20 cellular contexts compared by ENCODE assay signal in the genomic region with DNA sequence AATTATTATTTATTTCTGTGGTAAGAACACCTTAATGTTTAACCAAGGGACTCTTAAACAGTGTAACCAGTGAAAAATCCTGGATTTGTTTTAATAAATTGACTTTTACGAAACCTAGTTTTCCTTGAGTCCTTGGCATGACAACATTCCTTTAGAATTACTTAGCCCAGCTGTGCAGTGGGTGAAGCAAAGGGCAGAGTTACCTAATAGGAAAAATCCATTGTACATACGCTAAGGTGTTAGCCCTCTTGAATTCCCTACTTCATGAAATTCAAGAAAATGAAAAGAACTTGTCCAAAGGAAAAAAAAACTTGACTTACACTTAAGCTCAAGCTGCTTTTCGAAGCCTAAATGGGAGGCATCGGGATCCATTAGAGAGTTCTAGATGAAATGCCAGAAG.
DNase-seq lines count a peak whose midpoint lies in the region; ATAC-seq, FAIRE-seq and TF ChIP-seq lines count a peak whose summit lies in the region.
"Had no signal": no experiment of that assay in that cellular context is flagged by ENCODE, and none has a peak within 500 bp of the region (broad histone marks: within the 10 kb centered on the region; RNA-seq: fewer than 3 reads in every experiment).

No MANE protein-coding gene starts in this region.

- H3K36me3 ChIP-seq in bronchial epithelial cell (ENCODE audit: control insufficient read depth, insufficient read depth, low read length) (no peaks in the 10 kb centered on the region), kidney epithelial cell (ENCODE audit: control insufficient read depth, insufficient read depth, low read length) (no peaks in the 10 kb centered on the region)

- DNase-seq in H54 (ENCODE audit: insufficient read length, low spot score) (no peak), bronchial epithelial cell (ENCODE audit: low read depth) (peak; percentile 83), kidney epithelial cell (ENCODE audit: low read depth) (peak; percentile 44), renal cortical epithelial cell (ENCODE audit: low read depth) (peak; percentile 88), NAMALWA (ENCODE audit: low spot score) (no peak), mesenteric fat pad (ENCODE audit: low spot score) (no peak)
- DNase-seq: activated CD4-positive, CD25-positive, alpha-beta regulatory T cell treated with anti-CD3 and anti-CD28 coated beads, Interleukin-2, amount 50 U/mL, for 72 hours; amygdala; DMS79 treated with DMSO at 0.1 percent for 48 hours; effector memory CD8-positive, alpha-beta T cell; HFFc6; NCI-H2107; NCI-H526 treated with DMSO at 0.1 percent for 48 hours; retina; T1000 had no signal

- no peak for TF ChIP-seq CTCF in bronchial epithelial cell (IDR thresholded peaks at IDR 0.05; ENCODE audit: insufficient read depth, low read length, severe bottlenecking)
- TF ChIP-seq CTCF in kidney epithelial cell (IDR thresholded peaks at IDR 0.05; ENCODE audit: insufficient read depth, low read length, poor library complexity, severe bottlenecking): no peak

- no peak for TF ChIP-seq POLR2A in H54 (IDR thresholded peaks at IDR 0.05; ENCODE audit: low read depth, low read length)

- ATAC-seq in GM18868 (IDR thresholded peaks at IDR 0.05; ENCODE audit: unreplicated experiment) (no peak), GM19452 (IDR thresholded peaks at IDR 0.05; ENCODE audit: unreplicated experiment) (no peak)
- ATAC-seq: effector memory CD8-positive, alpha-beta T cell; HepG2 had no signal

- H3K27me3 ChIP-seq in bronchial epithelial cell (ENCODE audit: control insufficient read depth, insufficient read depth, low read length): no peaks in the 10 kb centered on the region
- H3K27me3 ChIP-seq in kidney epithelial cell (ENCODE audit: control insufficient read depth, insufficient read depth, low read length): no peaks in the 10 kb centered on the region

- H3K4me3 ChIP-seq in bronchial epithelial cell (ENCODE audit: low read depth, low read length): no peak overlapping the region
- H3K4me3 ChIP-seq in kidney epithelial cell (ENCODE audit: low read depth, low read length): no peak overlapping the region

- FAIRE-seq in H54 (lab: Jason Lieb, UNC) (peak; percentile 82), bronchial epithelial cell (lab: Jason Lieb, UNC) (no peak)
- FAIRE-seq: frontal cortex, GM18507, HepG2 had no signal

Comparison
In these comparisons a context has a peak if more than half of its experiments do, and no peak if none do; other contexts are left out.
1. DNase-seq: peak in bronchial epithelial cell (single experiment), kidney epithelial cell (single experiment) and renal cortical epithelial cell (single experiment); none in H54 (single experiment), NAMALWA (single experiment) and mesenteric fat pad (single experiment).